Comparison of ENCODE assay signal across 14 cellular contexts in the genomic region with DNA sequence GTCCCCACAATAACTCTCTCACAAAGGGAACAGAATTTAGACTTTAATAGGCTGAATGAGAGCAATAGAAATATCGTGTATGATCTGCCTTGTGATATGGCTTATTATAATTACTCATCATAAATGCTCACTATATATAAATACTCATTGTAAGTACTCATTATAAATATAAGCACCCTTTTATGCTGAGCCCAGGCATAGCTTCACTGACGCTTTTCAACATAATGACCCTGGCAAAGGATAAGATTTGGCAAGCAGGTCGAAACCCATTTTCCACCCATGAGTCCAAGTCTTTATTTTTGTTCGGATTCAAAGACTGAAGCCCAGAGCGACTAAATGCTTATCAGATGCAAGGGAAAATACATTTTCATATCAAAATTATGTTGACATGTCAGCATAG.
DNase-seq lines count a peak whose midpoint lies in the region; ATAC-seq and TF ChIP-seq lines count a peak whose summit lies in the region.
"Had no signal": no experiment of that assay in that cellular context is flagged by ENCODE, and none has a peak within 500 bp of the region (broad histone marks: within the 10 kb centered on the region; RNA-seq: fewer than 3 reads in every experiment).

No MANE protein-coding gene starts in this region.

- peak overlapping the region; percentile 68 for H3K27ac Mint-ChIP-seq in type B pancreatic cell
- H3K27ac Mint-ChIP-seq: CD14-positive monocyte; CD8-positive, alpha-beta T cell; HFFc6 had no signal

- H3K36me3 Mint-ChIP-seq in type B pancreatic cell = no peaks in the 10 kb centered on the region
- H3K36me3 Mint-ChIP-seq: CD14-positive monocyte; CD8-positive, alpha-beta T cell had no signal

- peaks cover 6% of the 10 kb centered on the region for H3K4me1 Mint-ChIP-seq in type B pancreatic cell (ENCODE audit: unreplicated experiment)
- H3K4me1 Mint-ChIP-seq: CD14-positive monocyte had no signal

- peak overlapping the region; percentile 13 for H3K4me3 ChIP-seq in epithelial cell of esophagus (ENCODE audit: low read length)

- no peak for ATAC-seq in HG02623 (IDR thresholded peaks at IDR 0.05; ENCODE audit: unreplicated experiment)
- ATAC-seq: CD8-positive, alpha-beta T cell had no signal

- DNase-seq in NCI-H1105 treated with DMSO at 0.1 percent for 48 hours (lab: John Stamatoyannopoulos, UW) (peak; percentile 45), NCI-H1105 (lab: John Stamatoyannopoulos, UW) (no peak), epithelial cell of esophagus (ENCODE audit: low read depth) (no peak), foreskin melanocyte (peak; percentile 24), type B pancreatic cell (ENCODE audit: extremely low spot score, unreplicated experiment) (no peak), D341Med (ENCODE audit: low spot score) (no peak), posterior cingulate gyrus (no peak)
- DNase-seq: Caco-2; CD8-positive, alpha-beta T cell; GF-D8; HCEC 1CT; HFFc6 had no signal

- H3K4me3 Mint-ChIP-seq in type B pancreatic cell = no peak overlapping the region
- H3K4me3 Mint-ChIP-seq: CD14-positive monocyte; CD8-positive, alpha-beta T cell; HFFc6 had no signal

- TF ChIP-seq CTCF in epithelial cell of esophagus (IDR thresholded peaks at IDR 0.05; ENCODE audit: insufficient read depth, low read depth, low read length, missing control alignments) (no peak), type B pancreatic cell (conservative IDR thresholded peaks at IDR 0.05) (no peak)

- H3K27me3 Mint-ChIP-seq in type B pancreatic cell = no peaks in the 10 kb centered on the region

- intact Hi-C loops in posterior cingulate gyrus (cut with DNase I) = no loop called here

- peaks cover 6% of the 10 kb centered on the region for H3K9me3 Mint-ChIP-seq in type B pancreatic cell

Comparison
In these comparisons a context has a peak if more than half of its experiments do, and no peak if none do; other contexts are left out.
1. DNase-seq: peak in NCI-H1105 treated with DMSO at 0.1 percent for 48 hours (single experiment) and foreskin melanocyte (single experiment); none in NCI-H1105 (single experiment), epithelial cell of esophagus (single experiment), type B pancreatic cell (single experiment), D341Med (single experiment) and posterior cingulate gyrus (0 of 10).